In the genomic region with DNA sequence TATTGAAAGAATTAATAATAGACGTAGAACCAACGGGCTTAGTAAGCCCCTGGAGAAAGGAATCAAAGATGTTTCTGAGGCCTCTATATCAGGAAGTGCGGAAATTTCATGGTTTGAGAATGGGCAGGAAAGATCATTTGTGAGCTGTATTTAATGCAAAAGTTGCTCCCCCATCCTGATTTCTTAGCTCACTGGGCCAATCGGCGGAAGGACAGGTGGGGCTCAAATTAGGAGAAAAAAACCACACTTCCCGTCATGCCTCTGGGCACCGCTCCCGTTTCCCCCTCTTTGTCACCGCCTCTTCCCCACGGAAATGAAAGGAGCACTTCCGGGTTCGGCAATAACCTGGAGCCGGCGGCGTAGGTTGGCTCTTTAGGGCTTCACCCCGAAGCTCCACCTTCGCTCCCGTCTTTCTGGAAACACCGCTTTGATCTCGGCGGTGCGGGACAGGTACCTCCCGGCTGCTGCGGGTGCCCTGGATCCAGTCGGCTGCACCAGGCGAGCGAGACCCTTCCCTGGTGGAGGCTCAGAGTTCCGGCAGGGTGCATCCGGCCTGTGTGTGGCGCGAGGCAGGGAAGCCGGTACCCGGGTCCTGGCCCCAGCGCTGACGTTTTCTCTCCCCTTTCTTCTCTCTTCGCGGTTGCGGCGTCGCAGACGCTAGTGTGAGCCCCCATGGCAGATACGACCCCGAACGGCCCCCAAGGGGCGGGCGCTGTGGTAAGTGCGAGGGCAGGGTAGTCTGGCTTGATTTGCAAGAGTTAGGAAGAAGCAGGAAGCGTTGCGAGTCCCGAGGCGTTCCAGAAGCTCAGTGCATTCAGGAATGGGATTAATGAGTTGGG, we compare ENCODE assay signal across 8 cellular contexts. TPM values are rescaled to one million over a fixed set of nuclear protein-coding genes. Genes with fewer than 3 reads are reported as not detected.
DNase-seq lines count a peak whose midpoint lies in the region; ATAC-seq and TF ChIP-seq lines count a peak whose summit lies in the region.

A gene with protein sequence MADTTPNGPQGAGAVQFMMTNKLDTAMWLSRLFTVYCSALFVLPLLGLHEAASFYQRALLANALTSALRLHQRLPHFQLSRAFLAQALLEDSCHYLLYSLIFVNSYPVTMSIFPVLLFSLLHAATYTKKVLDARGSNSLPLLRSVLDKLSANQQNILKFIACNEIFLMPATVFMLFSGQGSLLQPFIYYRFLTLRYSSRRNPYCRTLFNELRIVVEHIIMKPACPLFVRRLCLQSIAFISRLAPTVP (plus strand): TSS at position 617 of the 839 bp plus-strand sequence. CDS start 56 bp downstream, at position 673.

- H3K9me3 ChIP-seq in CD4-positive, CD25-positive, alpha-beta regulatory T cell (ENCODE audit: control insufficient read depth in 2 of 2, low read length in 2 of 2), result no peaks in the 10 kb centered on the region
- H3K9me3 ChIP-seq in duodenal mucosa (ENCODE audit: control insufficient read depth in 1 of 2, low read length in 2 of 2), result no peaks in the 10 kb centered on the region

- CTCF ChIA-PET in activated CD4-positive, alpha-beta memory T cell treated with anti-CD3 and anti-CD28 coated beads for 36 hours (lab: Charles Lee), result no interaction called here

- TF ChIP-seq POLR2A in lower leg skin (IDR thresholded peaks at IDR 0.05), result no peak

- H3K4me3 ChIP-seq in CD4-positive, CD25-positive, alpha-beta regulatory T cell (ENCODE audit: low read depth, low read length), result peak within 1 kb of the TSS; percentile 90
- H3K4me3 ChIP-seq in duodenal mucosa (ENCODE audit: low read depth in 1 of 2, low read length in 2 of 2) (peak within 1 kb of the TSS; percentile 95 to 97), lower leg skin (ENCODE audit: low read depth, poor library complexity, severe bottlenecking) (peak within 1 kb of the TSS; percentile 98)

- H3K9ac ChIP-seq in duodenal mucosa (ENCODE audit: low read depth in 1 of 2, low read length in 2 of 2), result peak within 1 kb of the TSS; percentile 79 to 88

- H3K27ac Mint-ChIP-seq in CD4-positive, CD25-positive, alpha-beta regulatory T cell, result peak within 1 kb of the TSS; percentile 90 to 97 (median 95)
- peak within 1 kb of the TSS; percentile 62 for H3K27ac Mint-ChIP-seq in activated CD4-positive, alpha-beta memory T cell treated with anti-CD3 and anti-CD28 coated beads for 36 hours

- peaks cover 26% of the 10 kb centered on the region for H3K4me1 ChIP-seq in CD4-positive, CD25-positive, alpha-beta regulatory T cell (ENCODE audit: control insufficient read depth, insufficient read depth, low read length, poor library complexity, severe bottlenecking)
- H3K4me1 ChIP-seq in duodenal mucosa (ENCODE audit: control insufficient read depth in 1 of 2, insufficient read depth in 2 of 2, low read length in 2 of 2), result peaks cover 8 to 18% of the 10 kb centered on the region in 2 donors

- H3K36me3 ChIP-seq in CD4-positive, CD25-positive, alpha-beta regulatory T cell (ENCODE audit: control insufficient read depth, insufficient read depth, low read length), result peaks cover 16% of the 10 kb centered on the region
- H3K36me3 ChIP-seq in duodenal mucosa (ENCODE audit: control insufficient read depth in 1 of 2, insufficient read depth in 2 of 2, low read length in 2 of 2), result peaks cover 10 to 11% of the 10 kb centered on the region in 2 donors

- H3K27me3 Mint-ChIP-seq in CD4-positive, CD25-positive, alpha-beta regulatory T cell, result no peaks in the 10 kb centered on the region
- H3K27me3 Mint-ChIP-seq in activated CD4-positive, alpha-beta memory T cell treated with anti-CD3 and anti-CD28 coated beads for 36 hours, result no peaks in the 10 kb centered on the region

- intact Hi-C loops in activated CD4-positive, alpha-beta memory T cell treated with anti-CD3 and anti-CD28 coated beads for 36 hours (cut with micrococcal nuclease), result loop anchor here (1.0 kb wide), 1 partner anchor 55 kb away; a partner anchor contains a TSS
- intact Hi-C loops in lower leg skin (cut with DNase I; ENCODE audit: low total_unique reads), result no loop called here

- no peaks in the 10 kb centered on the region for H3K9me3 Mint-ChIP-seq in CD4-positive, CD25-positive, alpha-beta regulatory T cell
- H3K9me3 Mint-ChIP-seq in activated CD4-positive, alpha-beta memory T cell treated with anti-CD3 and anti-CD28 coated beads for 36 hours, result no peaks in the 10 kb centered on the region

- peak within 1 kb of the TSS; percentile 80 for H3K27ac ChIP-seq in CD4-positive, CD25-positive, alpha-beta regulatory T cell (ENCODE audit: insufficient read depth, low read length, poor library complexity, severe bottlenecking)
- H3K27ac ChIP-seq in duodenal mucosa (ENCODE audit: low read depth, low read length), result peak within 1 kb of the TSS; percentile 28

- TF ChIP-seq CTCF in lower leg skin (IDR thresholded peaks at IDR 0.05), result no peak

- H3K36me3 Mint-ChIP-seq in CD4-positive, CD25-positive, alpha-beta regulatory T cell, result peaks cover 18% of the 10 kb centered on the region
- H3K36me3 Mint-ChIP-seq in activated CD4-positive, alpha-beta memory T cell treated with anti-CD3 and anti-CD28 coated beads for 36 hours, result peaks cover 15% of the 10 kb centered on the region

- 5 to 6% methylated on average over 43 to 51 of the region's 51 CpGs for WGBS in lower leg skin, 2 donors

- H3K4me3 Mint-ChIP-seq in CD4-positive, CD25-positive, alpha-beta regulatory T cell, result peak within 1 kb of the TSS; percentile 95 to 99 (median 96)
- peak within 1 kb of the TSS; percentile 91 for H3K4me3 Mint-ChIP-seq in activated CD4-positive, alpha-beta memory T cell treated with anti-CD3 and anti-CD28 coated beads for 36 hours

- peak; percentile 71 to 92 (median 77) for DNase-seq in CD4-positive, CD25-positive, alpha-beta regulatory T cell
- DNase-seq in NCI-H82 treated with DMSO at 0.1 percent for 48 hours (lab: John Stamatoyannopoulos, UW; ENCODE audit: unreplicated experiment) (peak; percentile 80), lower leg skin (ENCODE audit: low spot score in 2 of 2) (peak; percentile 83 to 95)
- DNase-seq in activated CD4-positive, alpha-beta memory T cell treated with anti-CD3 and anti-CD28 coated beads for 36 hours, result peak; percentile 82
- peak; percentile 56 to 77 for DNase-seq in stimulated activated CD4-positive, alpha-beta T cell treated with anti-CD3 and anti-CD28 coated beads, Interleukin-4, amount 100 ng/mL, for 48 hours (ENCODE audit: low read depth in 2 of 2)

- H3K4me1 Mint-ChIP-seq in CD4-positive, CD25-positive, alpha-beta regulatory T cell, result peaks cover 32 to 67% (median 39%) of the 10 kb centered on the region in 4 donors
- H3K4me1 Mint-ChIP-seq in activated CD4-positive, alpha-beta memory T cell treated with anti-CD3 and anti-CD28 coated beads for 36 hours (ENCODE audit: low read depth), result peaks cover 41% of the 10 kb centered on the region

- POLR2A ChIA-PET in activated CD4-positive, alpha-beta memory T cell treated with anti-CD3 and anti-CD28 coated beads for 36 hours (lab: Charles Lee), result interaction anchor here (0.6 to 2.0 kb wide), 2 partner anchors 56 to 578 kb away, joined by 3 to 10 read pairs; a partner anchor contains a TSS

- no peaks in the 10 kb centered on the region for H3K27me3 ChIP-seq in CD4-positive, CD25-positive, alpha-beta regulatory T cell (ENCODE audit: control insufficient read depth, insufficient read depth, low read length)
- no peaks in the 10 kb centered on the region for H3K27me3 ChIP-seq in duodenal mucosa (ENCODE audit: control insufficient read depth in 1 of 2, insufficient read depth in 2 of 2, low read length in 2 of 2)

- ATAC-seq in CD4-positive, CD25-positive, alpha-beta regulatory T cell (ENCODE audit: low read depth in 2 of 2), result peak; percentile 90 to 91
- peak; percentile 94 for ATAC-seq in GM19438 (IDR thresholded peaks at IDR 0.05; ENCODE audit: low read depth, unreplicated experiment)
- ATAC-seq in HG03575 (IDR thresholded peaks at IDR 0.05; ENCODE audit: extremely low read depth, insufficient number of reproducible peaks, low FRiP score, unreplicated experiment), result peak; percentile 58

RNA-seq across cellular contexts. Expression of the gene that starts here (rescaled TPM):
- total RNA-seq in CD4-positive, CD25-positive, alpha-beta regulatory T cell, result 30.1 TPM
- polyA plus RNA-seq in CD4-positive, CD25-positive, alpha-beta regulatory T cell, result 10 to 100 TPM; 20.7 to 37.7 (median 27.6) TPM
- 10 to 100 TPM; 40.7 to 44.8 TPM for total RNA-seq in activated CD4-positive, alpha-beta memory T cell treated with anti-CD3 and anti-CD28 coated beads for 36 hours
- 10 to 100 TPM; 42.5 to 59.9 (median 49.1) TPM for total RNA-seq in lower leg skin

Comparison
In these comparisons a context has a peak if more than half of its experiments do, and no peak if none do; other contexts are left out.
1. Peak in every context shown above with its lines: DNase-seq, ATAC-seq, H3K4me3 ChIP-seq and H3K27ac ChIP-seq.